13 cellular contexts compared by ENCODE assay signal in the genomic region with DNA sequence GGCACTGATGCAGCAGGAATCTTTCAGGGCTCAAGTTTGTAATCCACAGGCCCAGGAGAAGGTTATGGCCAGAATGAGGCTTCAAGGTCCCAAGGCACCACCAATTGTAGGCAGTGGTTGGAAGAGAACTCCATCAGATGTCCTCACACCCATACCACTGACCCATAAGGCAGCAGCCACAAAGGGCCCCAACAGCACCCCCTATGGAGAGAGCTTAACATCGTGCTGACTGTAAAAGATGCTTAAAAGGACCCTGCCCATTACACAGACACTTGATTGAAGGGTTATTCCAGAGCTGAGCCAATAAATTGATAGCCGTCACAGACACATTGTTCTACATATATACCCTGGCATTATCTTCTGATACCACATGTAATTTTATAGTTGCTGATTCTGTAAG.
DNase-seq lines count a peak whose midpoint lies in the region; ATAC-seq and TF ChIP-seq lines count a peak whose summit lies in the region.
"Had no signal": no experiment of that assay in that cellular context is flagged by ENCODE, and none has a peak within 500 bp of the region (broad histone marks: within the 10 kb centered on the region; RNA-seq: fewer than 3 reads in every experiment).

No MANE protein-coding gene starts in this region.

- no peak overlapping the region for H2BK5ac ChIP-seq in mesendoderm (ENCODE audit: low read length)

- H3K23ac ChIP-seq in mesendoderm (ENCODE audit: low read length): no peak overlapping the region

- peak overlapping the region; percentile 73 for H3K4ac ChIP-seq in mesendoderm (ENCODE audit: low read depth, low read length)

- no peak overlapping the region for H2BK120ac ChIP-seq in mesendoderm (ENCODE audit: low read depth, low read length)

- H3K9me3 Mint-ChIP-seq in Calu3 (ENCODE audit: low read depth, unreplicated experiment): no peaks in the 10 kb centered on the region
- peaks cover 19% of the 10 kb centered on the region for H3K9me3 Mint-ChIP-seq in HFFc6

- H3K4me2 ChIP-seq in mesendoderm (ENCODE audit: low read length): no peak overlapping the region

- peaks cover 6% of the 10 kb centered on the region for H3K79me1 ChIP-seq in mesendoderm (ENCODE audit: low read length)

- H4K5ac ChIP-seq in mesendoderm (ENCODE audit: low read length): no peak overlapping the region

- H3K56ac ChIP-seq in mesendoderm (ENCODE audit: low read length): no peak overlapping the region

- H3K27ac Mint-ChIP-seq in Calu3 (ENCODE audit: unreplicated experiment) (no peak overlapping the region), HFFc6 (peak overlapping the region; percentile 94)
- H3K27ac Mint-ChIP-seq: activated naive CD8-positive, alpha-beta T cell had no signal

- no CpG with 5 or more reads among the region's 2 CpGs for WGBS in mesendoderm (ENCODE audit: extremely low coverage, insufficient coverage, low lambda C conversion rate)

- no peak overlapping the region for H3K4me3 ChIP-seq in astrocyte of the spinal cord (ENCODE audit: low read depth, low read length)
- no peak overlapping the region for H3K4me3 ChIP-seq in mesendoderm (ENCODE audit: low read length)
- H3K4me3 ChIP-seq: sigmoid colon, tibial artery had no signal

- BruUV-seq in Calu3 (replicated peaks; lab: Mats Ljungman, UMichigan): no TSS peak

- no peaks in the 10 kb centered on the region for H3K27me3 ChIP-seq in mesendoderm (ENCODE audit: insufficient read depth, low read length, poor library complexity)
- H3K27me3 ChIP-seq: sigmoid colon, tibial artery had no signal

- no peaks in the 10 kb centered on the region for H3K4me1 Mint-ChIP-seq in Calu3 (ENCODE audit: low read depth, unreplicated experiment)
- peaks cover 56% of the 10 kb centered on the region for H3K4me1 Mint-ChIP-seq in HFFc6 (ENCODE audit: low read depth)

- no peak overlapping the region for H4K8ac ChIP-seq in mesendoderm (ENCODE audit: low read depth, low read length)

- in situ Hi-C loops in astrocyte of the spinal cord (cut with HindIII; ENCODE audit: low sequenced_read_pairs): no loop called here

- DNase-seq in Calu3 (peak; percentile 15), HFFc6 (no peak), astrocyte of the spinal cord (ENCODE audit: low read depth, low spot score) (no peak), mesendoderm (peak; percentile 73), COR-L47 (lab: John Stamatoyannopoulos, UW) (no peak), NCI-H510A treated with DMSO at 0.1 percent for 48 hours (lab: John Stamatoyannopoulos, UW) (no peak)
- DNase-seq: activated CD4-positive, alpha-beta T cell treated with anti-CD3 and anti-CD28 coated beads, Interleukin-2, amount 50 U/mL, for 1 hour; NCI-H510A; sigmoid colon; tibial artery had no signal

- no peak overlapping the region for H2BK15ac ChIP-seq in mesendoderm (replicated peaks; ENCODE audit: low read depth)

- H3K27me3 Mint-ChIP-seq in Calu3 (ENCODE audit: unreplicated experiment) (no peaks in the 10 kb centered on the region), HFFc6 (ENCODE audit: insufficient read depth) (peaks cover 14% of the 10 kb centered on the region)

- H3K36me3 Mint-ChIP-seq in Calu3 (ENCODE audit: insufficient read depth, unreplicated experiment) (peaks cover 55% of the 10 kb centered on the region), HFFc6 (ENCODE audit: low read depth) (peaks cover 80% of the 10 kb centered on the region)

- H3K4me3 Mint-ChIP-seq in Calu3 (ENCODE audit: low read depth, unreplicated experiment): no peak overlapping the region
- H3K4me3 Mint-ChIP-seq in HFFc6: no peak overlapping the region
- H3K4me3 Mint-ChIP-seq: activated naive CD8-positive, alpha-beta T cell had no signal

- intact Hi-C loops in Calu3 (cut with micrococcal nuclease; ENCODE audit: unreplicated experiment): loop anchor here (10.0 kb wide), 1 partner anchor 171 kb away; no protein-coding TSS in a partner anchor

- H3K18ac ChIP-seq in mesendoderm (ENCODE audit: low read length): peak overlapping the region; percentile 43

- ATAC-seq in HG03432 (IDR thresholded peaks at IDR 0.05; ENCODE audit: unreplicated experiment): no peak
- no peak for ATAC-seq in GM18502 (IDR thresholded peaks at IDR 0.05; ENCODE audit: poor library complexity, unreplicated experiment)

- CTCF ChIA-PET in Calu3 (lab: Charles Lee): interaction anchor here (0.6 kb wide), 1 partner anchor 147 kb away, joined by 5 read pairs; no protein-coding TSS in a partner anchor

- TF ChIP-seq CTCF in Calu3 (IDR thresholded peaks at IDR 0.05; ENCODE audit: unreplicated experiment) (no peak), HFFc6 (IDR thresholded peaks at IDR 0.05) (peak; percentile 67), astrocyte of the spinal cord (IDR thresholded peaks at IDR 0.05; ENCODE audit: low read depth, low read length) (peak; percentile 34)

- no peak overlapping the region for H3K9ac ChIP-seq in mesendoderm (ENCODE audit: low read length)

- no peak overlapping the region for H3K27ac ChIP-seq in mesendoderm (ENCODE audit: low read depth, low read length)
- H3K27ac ChIP-seq: sigmoid colon, tibial artery had no signal

- H3K36me3 ChIP-seq in mesendoderm (ENCODE audit: control insufficient read depth, insufficient read depth, low read length): no peaks in the 10 kb centered on the region

- H2AK5ac ChIP-seq in mesendoderm (ENCODE audit: low read length): no peak overlapping the region

- H3K79me2 ChIP-seq in mesendoderm (ENCODE audit: control insufficient read depth, insufficient read depth, low read length): peaks cover 1% of the 10 kb centered on the region

- H3K4me1 ChIP-seq in mesendoderm (ENCODE audit: control insufficient read depth, low read depth, low read length): peaks cover 2% of the 10 kb centered on the region

Comparison
In these comparisons a context has a peak if more than half of its experiments do, and no peak if none do; other contexts are left out.
1. DNase-seq: peak in Calu3 (single experiment) and mesendoderm (single experiment); none in HFFc6 (single experiment), astrocyte of the spinal cord (single experiment), COR-L47 (single experiment) and NCI-H510A treated with DMSO at 0.1 percent for 48 hours (single experiment).